9 cellular contexts compared by ENCODE assay signal in genomic region chr5:1516615-1517601, GRCh38. TPM values are rescaled to one million over a fixed set of nuclear protein-coding genes. Genes with fewer than 3 reads are reported as not detected.
DNase-seq lines count a peak whose midpoint lies in the region; ATAC-seq, FAIRE-seq and TF ChIP-seq lines count a peak whose summit lies in the region.
"Had no signal": no experiment of that assay in that cellular context is flagged by ENCODE, and none has a peak within 500 bp of the region (broad histone marks: within the 10 kb centered on the region; RNA-seq: fewer than 3 reads in every experiment).

No MANE protein-coding gene starts in this region.

- 91% methylated on average over 19 of the region's 19 CpGs for WGBS in HepG2 (ENCODE audit: low lambda C conversion rate)
- 68% methylated on average over 19 of the region's 19 CpGs for WGBS in urinary bladder

- peaks cover 47% of the 10 kb centered on the region for H3K4me1 Mint-ChIP-seq in brain

- CTCF ChIA-PET in HepG2 (lab: Yijun Ruan, JAX; ENCODE audit: low intra/inter-chr PET ratio, low total read pairs): no interaction called here

- peaks cover 64% of the 10 kb centered on the region for H4K20me1 ChIP-seq in HepG2 (ENCODE audit: insufficient read depth, low read length)

- TF ChIP-seq EP300 in HepG2 (IDR thresholded peaks at IDR 0.05; ENCODE audit: low read depth in 2 of 2, low read length in 2 of 2) (no peak), HepG2 (CRISPR knock-in tag; IDR thresholded peaks at IDR 0.05; ENCODE audit: borderline replicate concordance) (no peak)

- POLR2A ChIA-PET in HepG2 (lab: Yijun Ruan, JAX): no interaction called here

- H3K36me3 ChIP-seq in HepG2 (replicated peaks in 1 of 2; ENCODE audit: control insufficient read depth in 1 of 2, insufficient read depth in 2 of 2, low read length in 2 of 2): peaks cover 28 to 70% of the 10 kb centered on the region in 2 experiments
- no peaks in the 10 kb centered on the region for H3K36me3 ChIP-seq in urinary bladder (ENCODE audit: insufficient read depth)

- BruUV-seq in HepG2 (replicated peaks; lab: Mats Ljungman, UMichigan): no TSS peak

- H3K27ac Mint-ChIP-seq in brain: peak overlapping the region in 4 of 5 experiments; percentile 23 to 90 (median 52)

- TF ChIP-seq POLR2A in HepG2 (IDR thresholded peaks at IDR 0.05; ENCODE audit: insufficient read depth in 1 of 2, low read depth in 2 of 2, low read length in 2 of 2): no peak

- no peaks in the 10 kb centered on the region for H3K9me3 ChIP-seq in HepG2 (ENCODE audit: low read length)

- in situ Hi-C loops in HepG2 (cut with HindIII; ENCODE audit: extremely low pct_ligation_motif_present, low pct_unique_long_range_greater_than_20kb): loop anchor here (25.0 kb wide), 1 partner anchor 120 kb away; no protein-coding TSS in a partner anchor

- no peak for ATAC-seq in HepG2
- no peak for ATAC-seq in GM18858 (IDR thresholded peaks at IDR 0.05; ENCODE audit: unreplicated experiment)
- ATAC-seq: naive thymus-derived CD8-positive, alpha-beta T cell had no signal

- no peaks in the 10 kb centered on the region for H3K27me3 Mint-ChIP-seq in brain
- H3K27me3 Mint-ChIP-seq: naive thymus-derived CD8-positive, alpha-beta T cell had no signal

- H3K4me1 ChIP-seq in HepG2 (ENCODE audit: insufficient read depth, low read length): peaks cover 82% of the 10 kb centered on the region
- H3K4me1 ChIP-seq in urinary bladder (ENCODE audit: insufficient read depth): no peaks in the 10 kb centered on the region

- no peak for TF ChIP-seq RAD21 in HepG2 (CRISPR knock-in tag; IDR thresholded peaks at IDR 0.05)

- TF ChIP-seq CTCF in brain (conservative IDR thresholded peaks at IDR 0.05) (no peak), HepG2 (CRISPR knock-in tag; IDR thresholded peaks at IDR 0.05) (no peak), GM10266 (IDR thresholded peaks at IDR 0.05; ENCODE audit: control insufficient read depth, insufficient read depth, low read depth, missing control alignments) (no peak)

- no peak overlapping the region for H3K9ac ChIP-seq in HepG2 (ENCODE audit: insufficient read depth, low read depth, low read length)

- H3K36me3 Mint-ChIP-seq in brain: peaks cover 18% of the 10 kb centered on the region

- no peaks in the 10 kb centered on the region for H3K27me3 ChIP-seq in HepG2 (ENCODE audit: control insufficient read depth in 1 of 2, insufficient read depth in 2 of 2, low read length in 2 of 2)

- no peak for FAIRE-seq in HepG2 (lab: Jason Lieb, UNC)

- H3K9me3 Mint-ChIP-seq in brain: no peaks in the 10 kb centered on the region
- H3K9me3 Mint-ChIP-seq: naive thymus-derived CD8-positive, alpha-beta T cell had no signal

- H3K79me2 ChIP-seq in HepG2 (ENCODE audit: insufficient read depth, low read length): peaks cover 88% of the 10 kb centered on the region

- intact Hi-C loops in HepG2 (cut with micrococcal nuclease; ENCODE audit: unreplicated experiment): no loop called here

- peak overlapping the region in 1 of 5 experiments; percentile 32 for H3K4me3 Mint-ChIP-seq in brain

- H3K4me2 ChIP-seq in HepG2 (ENCODE audit: low read depth, low read length): no peak overlapping the region

- H3K4me3 ChIP-seq in HepG2 (replicated peaks in 1 of 3; ENCODE audit: insufficient read depth in 1 of 3, low read depth in 2 of 3, low read length in 3 of 3): no peak overlapping the region
- no peak overlapping the region for H3K4me3 ChIP-seq in urinary bladder (ENCODE audit: low read depth, low read length)

- DNase-seq in activated effector memory CD4-positive, alpha-beta T cell treated with anti-CD3 and anti-CD28 coated beads, Interleukin-2, amount 50 U/mL, for 16 hours: peak; percentile 56
- no peak for DNase-seq in activated effector memory CD4-positive, alpha-beta T cell treated with Interleukin-2 at 50 U/mL for 16 hours
- DNase-seq in HepG2 (ENCODE audit: low spot score) (peak; percentile 16), GM10266 (ENCODE audit: extremely low spot score) (no peak)
- DNase-seq in NK-92 treated with Interleukin-12 subunit alpha and Interleukin-12 subunit beta, amount 100 ng/mL, for 24 hours (lab: John Stamatoyannopoulos, UW): no peak

- H3K27ac ChIP-seq in HepG2 (ENCODE audit: extremely low read length, insufficient read depth, low read length) (peak overlapping the region; percentile 36), urinary bladder (ENCODE audit: low read depth) (peak overlapping the region; percentile 64)

- no peak overlapping the region for H2AFZ ChIP-seq in HepG2 (ENCODE audit: low read length)

TF ChIP-seq in HepG2, 621 proteins besides CTCF, POLR2A, EP300 and RAD21 (continues in another document):
- TF ChIP-seq ZFYVE20 (CRISPR knock-in tag; IDR thresholded peaks at IDR 0.05; ENCODE audit: borderline replicate concordance, low read depth): no peak
- no peak for TF ChIP-seq AFF4 (CRISPR knock-in tag; IDR thresholded peaks at IDR 0.05)
- TF ChIP-seq ZBTB33 (CRISPR knock-in tag; IDR thresholded peaks at IDR 0.05): peak; percentile 92

RNA-seq across cellular contexts. Expression of gene LPCAT1, which starts 6.9 kb away (rescaled TPM):
- polyA plus RNA-seq in brain (ENCODE audit: insufficient read depth, low read depth, low replicate concordance): 81.3 TPM
- total RNA-seq in HepG2 (2016; rRNA removed; fragmentation: Illumina TruSeq; extraction: Trizol): 16.0 and 29.8 TPM in 2 replicates
- 5.1 and 9.2 TPM in 2 replicates for total RNA-seq in HepG2 (2016; cell fraction: cytosol; rRNA removed; fragmentation: Illumina TruSeq; extraction: Trizol; ENCODE audit: low read depth)
- 14.3 and 34.5 TPM in 2 replicates for total RNA-seq in HepG2 (2016; cell fraction: insoluble cytoplasmic fraction; rRNA removed; fragmentation: Illumina TruSeq; extraction: Trizol)
- total RNA-seq in HepG2 (2016; cell fraction: membrane; rRNA removed; fragmentation: Illumina TruSeq; extraction: Trizol): 14.8 and 16.4 TPM in 2 replicates
- total RNA-seq in HepG2 (2016; cell fraction: nucleus; rRNA removed; fragmentation: Illumina TruSeq; extraction: Trizol): 37.9 and 47.2 TPM in 2 replicates
- 90.6 and 115 TPM in 2 replicates for polyA plus RNA-seq in HepG2 (2011; rRNA removed)
- polyA plus RNA-seq in HepG2 (2011; cell fraction: cytosol; rRNA removed): 65.4 and 69.9 TPM in 2 replicates
- polyA plus RNA-seq in HepG2 (2011; cell fraction: nucleus; rRNA removed): 330 and 361 TPM in 2 replicates
- polyA plus RNA-seq in HepG2 (2012): 104 and 122 TPM in 2 replicates
- polyA plus RNA-seq in HepG2 (2016; cell fraction: cytosol; fragmentation: Illumina TruSeq; extraction: Trizol; ENCODE audit: low read depth): 3.8 and 4.2 TPM in 2 replicates
- 18.3 and 19.5 TPM in 2 replicates for polyA plus RNA-seq in HepG2 (2016; cell fraction: insoluble cytoplasmic fraction; fragmentation: Illumina TruSeq; extraction: Trizol; ENCODE audit: low read depth)
- 9.2 and 10.4 TPM in 2 replicates for polyA plus RNA-seq in HepG2 (2016; cell fraction: membrane; fragmentation: Illumina TruSeq; extraction: Trizol; ENCODE audit: low read depth)
- 89.7 and 92.4 TPM in 2 replicates for polyA plus RNA-seq in HepG2 (2016; cell fraction: nucleus; fragmentation: Illumina TruSeq; extraction: Trizol; ENCODE audit: insufficient read depth, low read depth)
- polyA minus RNA-seq in HepG2 (2011; rRNA and poly(A)+ RNA removed; ENCODE audit: low replicate concordance): 56.1 and 65.1 TPM in 2 replicates
- 44.6 and 51.7 TPM in 2 replicates for polyA minus RNA-seq in HepG2 (2011; cell fraction: cytosol; rRNA and poly(A)+ RNA removed)
- 90.3 and 92.4 TPM in 2 replicates for polyA minus RNA-seq in HepG2 (2011; cell fraction: nucleus; rRNA and poly(A)+ RNA removed)
- total RNA-seq in urinary bladder: 31.4 TPM
- 32.9 TPM for polyA plus RNA-seq in urinary bladder

Comparison
In these comparisons a context has a peak if more than half of its experiments do, and no peak if none do; other contexts are left out.
1. DNase-seq: peak in activated effector memory CD4-positive, alpha-beta T cell treated with anti-CD3 and anti-CD28 coated beads, Interleukin-2, amount 50 U/mL, for 16 hours (single experiment) and HepG2 (single experiment); none in activated effector memory CD4-positive, alpha-beta T cell treated with Interleukin-2 at 50 U/mL for 16 hours (single experiment), GM10266 (single experiment) and NK-92 treated with Interleukin-12 subunit alpha and Interleukin-12 subunit beta, amount 100 ng/mL, for 24 hours (single experiment).